In genomic region chr12:104064031-104064841, GRCh38 we compare ENCODE assay signal across 8 cellular contexts. TPM values are rescaled to one million over a fixed set of nuclear protein-coding genes. Genes with fewer than 3 reads are reported as not detected.
DNase-seq lines count a peak whose midpoint lies in the region; ATAC-seq, FAIRE-seq and TF ChIP-seq lines count a peak whose summit lies in the region.

TSS of gene HCFC2 (plus strand) at chr12:104064531. CDS start at chr12:104064561, 30 bp downstream.

- H3K27ac ChIP-seq in HUES64 (ENCODE audit: low read depth, low read length) (no peak within 1 kb of the TSS; the same call in 1 of the 2 replicates), OCI-LY3 (ENCODE audit: low read length) (peak within 1 kb of the TSS; percentile 47), muscle layer of colon (ENCODE audit: low read depth, low read length) (peak within 1 kb of the TSS; percentile 90)

- peak within 1 kb of the TSS; percentile 100 for H2AFZ ChIP-seq in OCI-LY3 (ENCODE audit: low read depth, low read length)

- H3K36me3 ChIP-seq in HUES64 (ENCODE audit: insufficient read depth, low read length) (no peaks in the 10 kb centered on the region), OCI-LY3 (replicated peaks; ENCODE audit: low read depth, low read length) (no peaks in the 10 kb centered on the region), muscle layer of colon (ENCODE audit: insufficient read depth, low read length) (peaks cover 7% of the 10 kb centered on the region)

- peaks cover 25% of the 10 kb centered on the region for H3K27me3 ChIP-seq in HUES64 (ENCODE audit: insufficient read depth, low read length)
- H3K27me3 ChIP-seq in OCI-LY3 (ENCODE audit: low read depth, low read length): peaks cover 15% of the 10 kb centered on the region
- no peaks in the 10 kb centered on the region for H3K27me3 ChIP-seq in muscle layer of colon (ENCODE audit: control insufficient read depth in 1 of 2, insufficient read depth in 2 of 2, low read length in 2 of 2)

- TF ChIP-seq CTCF in D721Med (IDR thresholded peaks at IDR 0.05; ENCODE audit: insufficient read depth, missing control alignments): no peak
- TF ChIP-seq CTCF in OCI-LY3 (IDR thresholded peaks at IDR 0.05; ENCODE audit: low read depth, low read length): no peak

- peak within 1 kb of the TSS; percentile 77 for H3K4me2 ChIP-seq in OCI-LY3 (ENCODE audit: low read length)

- no peaks in the 10 kb centered on the region for H4K20me1 ChIP-seq in OCI-LY3 (ENCODE audit: insufficient read depth, low read length)

- TF ChIP-seq POLR2A in erythroblast (IDR thresholded peaks at IDR 0.05; ENCODE audit: low read length): peak; percentile 66

- no peaks in the 10 kb centered on the region; the same call in 1 of the 2 replicates for H3K79me2 ChIP-seq in OCI-LY3 (ENCODE audit: low read length)

- H3K4me3 ChIP-seq in HUES64 (ENCODE audit: low read length) (peak within 1 kb of the TSS; percentile 96), OCI-LY3 (ENCODE audit: low read length) (peak within 1 kb of the TSS; percentile 100), muscle layer of colon (ENCODE audit: low read depth in 1 of 2, low read length in 2 of 2) (peak within 1 kb of the TSS; percentile 67 to 89)

- H3K4me1 ChIP-seq in HUES64 (ENCODE audit: insufficient read depth, low read length): no peaks in the 10 kb centered on the region
- peaks cover 13% of the 10 kb centered on the region for H3K4me1 ChIP-seq in OCI-LY3 (ENCODE audit: low read length)
- H3K4me1 ChIP-seq in muscle layer of colon (ENCODE audit: insufficient read depth, low read length): peaks cover 15% of the 10 kb centered on the region

- ATAC-seq in GM21447 (IDR thresholded peaks at IDR 0.05; ENCODE audit: unreplicated experiment): peak; percentile 83

- WGBS in HUES64: under 1% methylated on average over 74 of the region's 74 CpGs

- H3K9me3 ChIP-seq in HUES64 (ENCODE audit: insufficient read depth, low read depth, low read length) (no peaks in the 10 kb centered on the region), OCI-LY3 (ENCODE audit: insufficient read depth, low read length) (no peaks in the 10 kb centered on the region), muscle layer of colon (ENCODE audit: low read length) (no peaks in the 10 kb centered on the region)

- FAIRE-seq in D721Med (lab: Jason Lieb, UNC): no peak

- H3K9ac ChIP-seq in HUES64 (ENCODE audit: low read depth, low read length): peak within 1 kb of the TSS; percentile 76
- H3K9ac ChIP-seq in OCI-LY3 (ENCODE audit: low read length): peak within 1 kb of the TSS; percentile 91
- peak within 1 kb of the TSS; percentile 98 for H3K9ac ChIP-seq in muscle layer of colon (ENCODE audit: low read length)

- DNase-seq in D721Med (ENCODE audit: insufficient read length, low spot score): peak; percentile 98
- peak; percentile 87 for DNase-seq in activated T-cell treated with anti-CD3 and anti-CD28 coated beads for 24 hours (ENCODE audit: low read depth)
- DNase-seq in erythroblast (lab: John Stamatoyannopoulos, UW): peak; percentile 90 to 94
- DNase-seq in stimulated activated CD8-positive, alpha-beta memory T cell treated with anti-CD3 and anti-CD28 coated beads, Interleukin-7, amount 100 ng/mL, for 1 hour (ENCODE audit: low read depth in 2 of 2): peak; percentile 75 to 76

RNA-seq across cellular contexts. Expression of gene HCFC2, which starts in this region (rescaled TPM):
- 1.3 TPM for polyA plus RNA-seq in HUES64 (2013, experiment 1 of 2)
- polyA plus RNA-seq in HUES64 (2013, experiment 2 of 2): 1.7 TPM
